ENCODE assay signal across 20 cellular contexts in genomic region chr9:127316586-127317383, GRCh38. TPM values are rescaled to one million over a fixed set of nuclear protein-coding genes. Genes with fewer than 3 reads are reported as not detected.
DNase-seq lines count a peak whose midpoint lies in the region; ATAC-seq and TF ChIP-seq lines count a peak whose summit lies in the region.
"Had no signal": no experiment of that assay in that cellular context is flagged by ENCODE, and none has a peak within 500 bp of the region (broad histone marks: within the 10 kb centered on the region; RNA-seq: fewer than 3 reads in every experiment).

No MANE protein-coding gene starts in this region.

- no peak overlapping the region; the same call in 1 of the 2 replicates for H2AK5ac ChIP-seq in IMR-90 (ENCODE audit: low read depth, low read length)

- peaks cover 7% of the 10 kb centered on the region; the same call in 1 of the 2 replicates for H3K9me1 ChIP-seq in IMR-90 (ENCODE audit: insufficient read depth, low read length)

- no peak for TF ChIP-seq POLR2A in heart left ventricle (IDR thresholded peaks at IDR 0.05)
- TF ChIP-seq POLR2A in IMR-90 (IDR thresholded peaks at IDR 0.05; ENCODE audit: low read depth, low read length): no peak
- no peak for TF ChIP-seq POLR2A in thyroid gland (IDR thresholded peaks at IDR 0.05)

- no peak overlapping the region for H3K18ac ChIP-seq in IMR-90 (ENCODE audit: low read depth, low read length)

- peaks cover 0 to 46% (median 26%) of the 10 kb centered on the region in 12 donors for H3K4me1 ChIP-seq in heart left ventricle
- peaks cover 2% of the 10 kb centered on the region; the same call in 1 of the 2 replicates for H3K4me1 ChIP-seq in IMR-90 (ENCODE audit: control insufficient read depth, insufficient read depth, low read length)
- peaks cover 2 to 12% of the 10 kb centered on the region in 2 donors for H3K4me1 ChIP-seq in aorta (ENCODE audit: control insufficient read depth in 1 of 2, insufficient read depth in 2 of 2, low read length in 2 of 2)
- peaks cover 4% of the 10 kb centered on the region in 2 donors for H3K4me1 ChIP-seq in thyroid gland
- H3K4me1 ChIP-seq: Caco-2, neural progenitor cell had no signal

- H2AK9ac ChIP-seq in IMR-90 (replicated peaks; ENCODE audit: low read depth, low read length, poor library complexity): no peak overlapping the region

- H3K23ac ChIP-seq in IMR-90 (ENCODE audit: low read depth, low read length): no peak overlapping the region

- in situ Hi-C loops in IMR-90 (cut with MboI; ENCODE audit: low sequenced_read_pairs): no loop called here

- H3K4ac ChIP-seq in IMR-90 (ENCODE audit: low read depth, low read length): no peak overlapping the region

- TF ChIP-seq RAD21 in IMR-90 (IDR thresholded peaks at IDR 0.05; ENCODE audit: low read length): no peak

- no peak overlapping the region for H4K5ac ChIP-seq in IMR-90 (ENCODE audit: low read depth, low read length)

- no peak overlapping the region for H3K14ac ChIP-seq in IMR-90 (replicated peaks; ENCODE audit: low read depth, low read length)

- intact Hi-C loops in Right ventricle myocardium inferior (cut with DNase I) (loop anchor here (5.0 to 10.0 kb wide), 2 partner anchors 81 to 108 kb away; partner anchors contain the start of genes SLC2A8 and ZNF79), heart left ventricle (cut with DNase I) (loop anchor here in 4 of 10 donors (5.0 to 10.0 kb wide), 4 partner anchors 54 to 92 kb away; partner anchors contain the start of genes GARNL3 (in 1 of the 4) and SLC2A8 (in 1 of the 4)), IMR-90 (cut with micrococcal nuclease) (no loop called here), aorta (cut with DNase I) (no loop called here), thyroid gland (cut with DNase I) (no loop called here)

- no peak overlapping the region for H3K9ac ChIP-seq in IMR-90 (ENCODE audit: low read depth, low read length)
- H3K9ac ChIP-seq: neural progenitor cell had no signal

- no peak overlapping the region for H3K4me2 ChIP-seq in IMR-90 (ENCODE audit: low read depth, low read length)
- H3K4me2 ChIP-seq: neural progenitor cell had no signal

- H4K8ac ChIP-seq in IMR-90 (ENCODE audit: low read depth in 2 of 2, low read length in 2 of 2): no peak overlapping the region

- H2BK20ac ChIP-seq in IMR-90 (ENCODE audit: low read depth, low read length): no peak overlapping the region

- CTCF ChIA-PET in IMR-90 (lab: Yijun Ruan, JAX): interaction anchor here (1.0 kb wide), 1 partner anchor 30 kb away, joined by 4 read pairs; no protein-coding TSS in a partner anchor

- H4K20me1 ChIP-seq in IMR-90 (ENCODE audit: insufficient read depth, low read length): no peaks in the 10 kb centered on the region

- H3K79me1 ChIP-seq in IMR-90 (ENCODE audit: low read depth in 1 of 2, low read length in 2 of 2): no peaks in the 10 kb centered on the region

- H3K4me3 ChIP-seq in heart left ventricle (no peak overlapping the region), IMR-90 (ENCODE audit: insufficient read depth, low read depth, low read length) (no peak overlapping the region), aorta (ENCODE audit: low read length in 2 of 2) (no peak overlapping the region), thyroid gland (replicated peaks in 1 of 3) (no peak overlapping the region)
- H3K4me3 ChIP-seq: neural progenitor cell, SJSA1, vagina had no signal

- no TSS peak for BruUV-seq in IMR-90 (replicated peaks; lab: Mats Ljungman, UMichigan)

- H3K27me3 ChIP-seq in heart left ventricle (no peaks in the 10 kb centered on the region), IMR-90 (ENCODE audit: control insufficient read depth, insufficient read depth, low read length) (no peaks in the 10 kb centered on the region), aorta (ENCODE audit: control insufficient read depth in 1 of 2, insufficient read depth in 2 of 2, low read length in 1 of 2) (no peaks in the 10 kb centered on the region), thyroid gland (no peaks in the 10 kb centered on the region)
- H3K27me3 ChIP-seq: neural progenitor cell, SJSA1, vagina had no signal

- no peak overlapping the region for H4K91ac ChIP-seq in IMR-90 (ENCODE audit: insufficient read depth, low read depth, low read length)

- no peak overlapping the region for H3K56ac ChIP-seq in IMR-90 (ENCODE audit: extremely low read depth, insufficient read depth, low read length)

- H3K36me3 ChIP-seq in heart left ventricle (peaks cover 0 to 51% (median 3%) of the 10 kb centered on the region in 9 donors), IMR-90 (ENCODE audit: control insufficient read depth, insufficient read depth, low read length) (no peaks in the 10 kb centered on the region), aorta (ENCODE audit: control insufficient read depth in 1 of 2, insufficient read depth in 2 of 2, low read length in 1 of 2) (peaks cover 0 to 2% of the 10 kb centered on the region in 2 donors), thyroid gland (no peaks in the 10 kb centered on the region)
- H3K36me3 ChIP-seq: neural progenitor cell, SJSA1, vagina had no signal

- no peak overlapping the region for H2BK120ac ChIP-seq in IMR-90 (ENCODE audit: low read depth, low read length)

- peak; percentile 10 for ATAC-seq in Right ventricle myocardium inferior
- no peak for ATAC-seq in heart left ventricle
- peak; percentile 75 for ATAC-seq in IMR-90 (ENCODE audit: low read depth)
- peak; percentile 78 for ATAC-seq in aorta (ENCODE audit: low FRiP score)
- no peak for ATAC-seq in GM19351 (IDR thresholded peaks at IDR 0.05; ENCODE audit: unreplicated experiment)
- ATAC-seq in left lobe of liver: no peak
- ATAC-seq: left colon had no signal

- no peak overlapping the region for H2BK5ac ChIP-seq in IMR-90 (ENCODE audit: low read depth, low read length, poor library complexity, severe bottlenecking)

- WGBS in heart left ventricle, 4 donors: 61 to 77% (median 71%) methylated on average over 5 of the region's 5 CpGs
- no CpG with 5 or more reads among the region's 5 CpGs for WGBS in IMR-90 (ENCODE audit: extremely low coverage in 2 of 2, insufficient read length in 1 of 2), 2 experiments
- 51 to 54% methylated on average over 5 of the region's 5 CpGs for WGBS in aorta, 2 donors
- WGBS in thyroid gland, 2 donors: 69 to 76% methylated on average over 5 of the region's 5 CpGs

- H3K27ac ChIP-seq in heart left ventricle (peak overlapping the region in 2 of 12 donors; percentile 10 to 37), IMR-90 (ENCODE audit: insufficient read depth, low read length) (no peak overlapping the region), aorta (ENCODE audit: low read depth in 1 of 2, low read length in 2 of 2) (no peak overlapping the region), thyroid gland (no peak overlapping the region)
- H3K27ac ChIP-seq: neural progenitor cell, SJSA1, vagina had no signal

- no peak overlapping the region for H2AFZ ChIP-seq in IMR-90 (replicated peaks; ENCODE audit: low read length, poor library complexity)
- H2AFZ ChIP-seq: neural progenitor cell had no signal

- no peak overlapping the region for H2BK15ac ChIP-seq in IMR-90 (ENCODE audit: low read depth, low read length)

- dilution Hi-C loops in IMR-90 (cut with HindIII; ENCODE audit: low sequenced_read_pairs, unreplicated experiment): no loop called here

- no peaks in the 10 kb centered on the region for H3K9me3 ChIP-seq in heart left ventricle
- H3K9me3 ChIP-seq in IMR-90 (ENCODE audit: control insufficient read depth, insufficient read depth, low read length): no peaks in the 10 kb centered on the region
- no peaks in the 10 kb centered on the region for H3K9me3 ChIP-seq in aorta (ENCODE audit: control insufficient read depth, low read length)
- H3K9me3 ChIP-seq in thyroid gland: no peaks in the 10 kb centered on the region
- H3K9me3 ChIP-seq: Caco-2, SJSA1, vagina had no signal

- TF ChIP-seq CTCF in heart left ventricle (IDR thresholded peaks at IDR 0.05): no peak
- no peak for TF ChIP-seq CTCF in IMR-90 (conservative IDR thresholded peaks at IDR 0.05; ENCODE audit: low read depth, low read length)
- no peak for TF ChIP-seq CTCF in thyroid gland (IDR thresholded peaks at IDR 0.05)

- POLR2A ChIA-PET in IMR-90 (lab: Charles Lee; ENCODE audit: unreplicated experiment): no interaction called here

- no peak for DNase-seq in Right ventricle myocardium inferior (ENCODE audit: missing footprints)
- DNase-seq in heart left ventricle: no peak
- DNase-seq in IMR-90: peak; percentile 39
- DNase-seq in fibroblast of gingiva (ENCODE audit: low read depth): peak; percentile 35
- no peak for DNase-seq in aorta
- no peak for DNase-seq in thyroid gland
- no peak for DNase-seq in left lobe of liver (ENCODE audit: low spot score)
- DNase-seq: activated CD4-positive, CD25-positive, alpha-beta regulatory T cell treated with anti-CD3 and anti-CD28 coated beads, Interleukin-2, amount 50 U/mL, for 72 hours; activated naive CD8-positive, alpha-beta T cell treated with anti-CD3 and anti-CD28 coated beads, Interleukin-2, amount 10 ng/mL, durations not matched to agents 7 days and 5 days; AML-193; Caco-2; caudate nucleus; left colon; midbrain; NCI-H187 treated with DMSO at 0.1 percent for 48 hours; NCI-H446 had no signal

TF ChIP-seq in IMR-90, 13 proteins besides CTCF, POLR2A, EP300 and RAD21:
- no peak for TF ChIP-seq FOS (IDR thresholded peaks at IDR 0.05; ENCODE audit: low read depth, low read length)
- TF ChIP-seq CEBPB (IDR thresholded peaks at IDR 0.05; ENCODE audit: low read depth, low read length): peak; percentile 3; the same call in 1 of the 2 replicates

RNA-seq across cellular contexts. Expression of gene GARNL3, which starts 52.2 kb away (rescaled TPM):
- total RNA-seq in Right ventricle myocardium inferior (13.1 TPM), heart left ventricle (10 to 100 TPM; 11.9 to 60.4 (median 26.0) TPM), IMR-90 (2012; rRNA removed) (3.9 and 5.0 TPM in 2 replicates), aorta (10 to 100 TPM; 59.1 to 70.9 TPM), thyroid gland (10 to 100 TPM; 14.6 to 49.1 (median 20.1) TPM), left lobe of liver (7.4 TPM)
- polyA plus RNA-seq in heart left ventricle (10 to 100 TPM in 1 of 2 donors, 1 to 10 TPM in 1; 7.1 to 14.9 TPM), IMR-90 (2012; rRNA removed) (1.9 and 2.2 TPM in 2 replicates), aorta (10 to 100 TPM in 1 of 2 donors, 1 to 10 TPM in 1; 6.3 to 26.6 TPM)
- polyA plus RNA-seq in IMR-90 (2012; cell fraction: cytosol; rRNA removed): 0.91 and 1.0 TPM in 2 replicates
- 3.1 and 10.9 TPM in 2 replicates for polyA plus RNA-seq in IMR-90 (2012; cell fraction: nucleus; rRNA removed; ENCODE audit: low replicate concordance)

Comparison
In these comparisons a context has a peak if more than half of its experiments do, and no peak if none do; other contexts are left out.
1. ATAC-seq: peak in Right ventricle myocardium inferior (single experiment), IMR-90 (single experiment) and aorta (single experiment); none in heart left ventricle (0 of 4), GM19351 (single experiment) and left lobe of liver (single experiment).
2. DNase-seq: peak in IMR-90 (single experiment) and fibroblast of gingiva (single experiment); none in Right ventricle myocardium inferior (single experiment), heart left ventricle (0 of 5), aorta (0 of 2), thyroid gland (0 of 2) and left lobe of liver (single experiment).